ENCODE assay signal across 17 cellular contexts in genomic region chr3:141338881-141339280, GRCh38.
"Had no signal": no experiment of that assay in that cellular context is flagged by ENCODE, and none has a peak within 500 bp of the region (broad histone marks: within the 10 kb centered on the region; RNA-seq: fewer than 3 reads in every experiment).

No MANE protein-coding gene starts in this region.

- H3K4me1 ChIP-seq: esophagus squamous epithelium, testis had no signal

- H3K27ac ChIP-seq: esophagus squamous epithelium, foreskin keratinocyte, testis, transverse colon had no signal

- ATAC-seq: foreskin keratinocyte; left ventricle myocardium superior; naive thymus-derived CD4-positive, alpha-beta T cell; right cardiac atrium; stimulated activated naive B cell treated with anti-CD40 and anti-IgM and Interleukin-4, amounts not matched to agents 10 μg/mL and 1 μg/mL and 100 μg/mL, for 72 hours; stimulated activated naive CD8-positive, alpha-beta T cell treated with anti-CD3 and anti-CD28 coated beads, Interleukin-15, amount 100 ng/mL, for 72 hours had no signal

- DNase-seq: effector memory CD4-positive, alpha-beta T cell; esophagus squamous epithelium; foreskin keratinocyte; kidney; left cardiac atrium; left ventricle myocardium superior; naive thymus-derived CD4-positive, alpha-beta T cell; nephron progenitor cell; posterior cingulate gyrus; right cardiac atrium; stimulated activated CD4-positive, alpha-beta T cell treated with anti-CD3 and anti-CD28 coated beads, Interleukin-4, amount 100 ng/mL, for 1 hour; stimulated activated CD8-positive, alpha-beta memory T cell treated with anti-CD3 and anti-CD28 coated beads, Interleukin-4, amount 100 ng/mL, for 48 hours; stimulated activated naive B cell treated with anti-CD40 and anti-IgM and Interleukin-4, amounts not matched to agents 10 μg/mL and 1 μg/mL and 100 μg/mL, for 72 hours; stimulated activated naive CD8-positive, alpha-beta T cell treated with anti-CD3 and anti-CD28 coated beads, Interleukin-15, amount 100 ng/mL, for 72 hours; testis; transverse colon had no signal

- H3K9me3 ChIP-seq: esophagus squamous epithelium, testis, transverse colon had no signal

- H3K36me3 ChIP-seq: esophagus squamous epithelium, transverse colon had no signal

- H3K4me3 ChIP-seq: esophagus squamous epithelium, smooth muscle cell, testis, transverse colon had no signal

- H3K27me3 ChIP-seq: foreskin keratinocyte, testis, transverse colon had no signal
